8 cellular contexts compared by ENCODE assay signal in the genomic region with DNA sequence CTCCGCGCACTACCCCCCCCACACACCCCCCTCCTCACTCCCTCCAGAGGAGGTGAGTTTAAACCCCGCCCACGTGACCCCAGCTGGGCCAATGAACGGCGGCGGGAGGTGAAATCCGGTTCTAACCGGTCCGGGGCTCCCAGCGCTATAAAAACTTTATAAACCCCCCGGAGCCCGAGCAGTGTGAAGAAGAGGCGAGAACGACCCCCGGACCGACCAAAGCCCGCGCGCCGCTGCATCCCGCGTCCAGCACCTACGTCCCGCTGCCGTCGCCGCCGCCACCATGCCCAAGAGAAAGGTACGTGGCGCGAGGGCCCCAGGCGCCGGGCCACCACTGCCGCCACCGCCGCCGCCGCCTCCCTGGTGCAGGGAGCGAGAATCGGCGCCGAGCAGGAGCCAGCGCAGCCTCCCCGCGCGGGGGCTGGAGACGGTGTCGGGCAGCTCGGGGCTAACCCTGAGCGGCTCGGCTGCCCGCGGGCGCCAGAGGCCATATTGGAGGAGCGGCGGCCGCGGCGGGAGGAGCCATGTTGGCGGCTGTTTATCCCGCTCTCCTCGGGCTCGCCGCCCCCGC. TPM values are rescaled to one million over a fixed set of nuclear protein-coding genes. Genes with fewer than 3 reads are reported as not detected.
DNase-seq lines count a peak whose midpoint lies in the region; ATAC-seq and TF ChIP-seq lines count a peak whose summit lies in the region.

Gene HMGN2, plus strand, starts transcription at position 111 of the 571 bp plus-strand sequence. Its CDS starts 173 bp downstream, at position 284.

- H3K4me1 ChIP-seq in liver (ENCODE audit: control insufficient read depth in 4 of 4, insufficient read depth in 4 of 4, low read length in 3 of 4): peaks cover 1 to 39% (median 25%) of the 10 kb centered on the region in 4 donors

- WGBS in liver: under 1% methylated on average over 66 of the region's 66 CpGs

- peak within 1 kb of the TSS; percentile 63 to 71 for H3K9ac ChIP-seq in liver (ENCODE audit: low read depth in 1 of 2, low read length in 2 of 2)

- peak within 1 kb of the TSS; percentile 100 for H3K27ac ChIP-seq in liver (ENCODE audit: low read depth in 1 of 2, low read length in 2 of 2)

- DNase-seq in AG09319 (ENCODE audit: extremely low read depth, low read depth) (peak; percentile 63), NCI-H748 (lab: John Stamatoyannopoulos, UW; ENCODE audit: unreplicated experiment) (peak; percentile 95), dermis microvascular lymphatic vessel endothelial cell (ENCODE audit: low read depth in 2 of 2) (peak; percentile 65 to 82)
- peak; percentile 87 to 89 for DNase-seq in activated CD4-positive, alpha-beta T cell treated with anti-CD3 and anti-CD28 coated beads, Interleukin-2, amount 50 U/mL, for 4 hours
- peak; percentile 86 to 88 for DNase-seq in stimulated activated CD4-positive, alpha-beta T cell treated with anti-CD3 and anti-CD28 coated beads, Interleukin-2, amount 100 ng/mL, for 48 hours

- peaks cover 0 to 32% (median 15%) of the 10 kb centered on the region in 4 donors for H3K36me3 ChIP-seq in liver (ENCODE audit: control insufficient read depth in 4 of 4, insufficient read depth in 3 of 4, low read depth in 1 of 4, low read length in 3 of 4)

- TF ChIP-seq RAD21 in liver (IDR thresholded peaks at IDR 0.05): no peak

- H3K4me3 ChIP-seq in liver (ENCODE audit: low read depth in 1 of 3, low read length in 3 of 3): peak within 1 kb of the TSS; percentile 66 to 94 (median 75)

- peak; percentile 92 for TF ChIP-seq POLR2A in GM19099 (IDR thresholded peaks at IDR 0.05; ENCODE audit: extremely low read depth, insufficient read length, low read depth)

- no peaks in the 10 kb centered on the region for H3K27me3 ChIP-seq in liver (ENCODE audit: control insufficient read depth in 4 of 4, insufficient read depth in 4 of 4, low read length in 3 of 4)

- peak; percentile 64 for ATAC-seq in HG03354 (IDR thresholded peaks at IDR 0.05; ENCODE audit: poor library complexity, severe bottlenecking, unreplicated experiment)

- no peaks in the 10 kb centered on the region for H3K9me3 ChIP-seq in liver (ENCODE audit: control insufficient read depth in 4 of 4, low read length in 3 of 4)

- no peak for TF ChIP-seq CTCF in AG09319 (IDR thresholded peaks at IDR 0.05; ENCODE audit: low read depth, low read length)
- no peak for TF ChIP-seq CTCF in liver (IDR thresholded peaks at IDR 0.05; ENCODE audit: low read depth, low read length, missing input control)

TF ChIP-seq in liver, 16 proteins besides CTCF, POLR2A, EP300 and RAD21:
- no peak for TF ChIP-seq NR2F2 (IDR thresholded peaks at IDR 0.05)
- TF ChIP-seq YY1 (IDR thresholded peaks at IDR 0.05): peak; percentile 52
- TF ChIP-seq TAF1 (conservative IDR thresholded peaks at IDR 0.05): no peak
- no peak for TF ChIP-seq HNF4G (IDR thresholded peaks at IDR 0.05)
- TF ChIP-seq SP1 (IDR thresholded peaks at IDR 0.05): no peak

RNA-seq across cellular contexts. Expression of gene HMGN2, which starts in this region (rescaled TPM):
- total RNA-seq in dermis microvascular lymphatic vessel endothelial cell: 130 and 209 TPM in 2 replicates
- total RNA-seq in liver: 100 to 1,000 TPM in 1 of 2 donors, 10 to 100 TPM in 1; 51.8 to 218 TPM
- polyA plus RNA-seq in liver: 100 to 1,000 TPM in 1 of 2 donors, 10 to 100 TPM in 1; 81.8 to 183 TPM

Comparison
In these comparisons a context has a peak if more than half of its experiments do, and no peak if none do; other contexts are left out.
1. Peak in every context shown above with its lines: DNase-seq, ATAC-seq, H3K4me3 ChIP-seq and H3K27ac ChIP-seq.